ENCODE assay signal across 21 cellular contexts in genomic region chr16:48564544-48565444, GRCh38.
"Had no signal": no experiment of that assay in that cellular context is flagged by ENCODE, and none has a peak within 500 bp of the region (broad histone marks: within the 10 kb centered on the region; RNA-seq: fewer than 3 reads in every experiment).

No MANE protein-coding gene starts in this region.

- H3K4me3 ChIP-seq: coronary artery, esophagus squamous epithelium, hepatocyte, left ventricle myocardium inferior had no signal

- H3K27me3 Mint-ChIP-seq: activated CD4-positive, alpha-beta T cell treated with anti-CD3 and anti-CD28 coated beads, Interleukin-2, amount 10 ng/mL, durations not matched to agents 24 days and 14 days; central memory CD8-positive, alpha-beta T cell; memory B cell; progenitor cell of endocrine pancreas; stimulated activated naive CD8-positive, alpha-beta T cell treated with anti-CD3 and anti-CD28 coated beads, Interleukin-15, amount 100 ng/mL, for 72 hours; type B pancreatic cell had no signal

- H3K4me2 ChIP-seq: hepatocyte had no signal

- H3K9me3 Mint-ChIP-seq: activated CD4-positive, alpha-beta T cell treated with anti-CD3 and anti-CD28 coated beads, Interleukin-2, amount 10 ng/mL, durations not matched to agents 24 days and 14 days; central memory CD8-positive, alpha-beta T cell; memory B cell; stimulated activated naive CD8-positive, alpha-beta T cell treated with anti-CD3 and anti-CD28 coated beads, Interleukin-15, amount 100 ng/mL, for 72 hours had no signal

- H3K36me3 ChIP-seq: brain microvascular endothelial cell had no signal

- ATAC-seq: right cardiac atrium, WTC11 had no signal

- H3K9me3 ChIP-seq: esophagus squamous epithelium, left ventricle myocardium inferior had no signal

- H2AFZ ChIP-seq: hepatocyte had no signal

- H3K4me3 Mint-ChIP-seq: activated CD4-positive, alpha-beta T cell treated with anti-CD3 and anti-CD28 coated beads, Interleukin-2, amount 10 ng/mL, durations not matched to agents 24 days and 14 days; central memory CD8-positive, alpha-beta T cell; memory B cell; nephron; stimulated activated naive CD8-positive, alpha-beta T cell treated with anti-CD3 and anti-CD28 coated beads, Interleukin-15, amount 100 ng/mL, for 72 hours; type B pancreatic cell; WTC11 had no signal

- H3K27ac ChIP-seq: brain microvascular endothelial cell, coronary artery, esophagus squamous epithelium, hepatocyte, left ventricle myocardium inferior had no signal

- DNase-seq: activated CD4-positive, alpha-beta T cell treated with anti-CD3 and anti-CD28 coated beads, Interleukin-2, amount 10 ng/mL, durations not matched to agents 24 days and 14 days; activated CD8-positive, alpha-beta memory T cell treated with anti-CD3 and anti-CD28 coated beads for 24 hours; activated effector memory CD4-positive, alpha-beta T cell treated with Interleukin-2 at 50 U/mL for 16 hours; brain microvascular endothelial cell; effector CD4-positive, alpha-beta T cell; esophagus squamous epithelium; islet precursor cell; left ventricle myocardium inferior; right cardiac atrium; small intestine; stimulated activated CD4-positive, alpha-beta T cell treated with anti-CD3 and anti-CD28 coated beads, Interleukin-4, amount 100 ng/mL, for 4 hours; stimulated activated CD8-positive, alpha-beta memory T cell treated with anti-CD3 and anti-CD28 coated beads, Interleukin-4, amount 100 ng/mL, for 48 hours; stimulated activated naive CD8-positive, alpha-beta T cell treated with anti-CD3 and anti-CD28 coated beads, Interleukin-15, amount 100 ng/mL, for 72 hours had no signal

- H3K27ac Mint-ChIP-seq: memory B cell; nephron; progenitor cell of endocrine pancreas; stimulated activated naive CD8-positive, alpha-beta T cell treated with anti-CD3 and anti-CD28 coated beads, Interleukin-15, amount 100 ng/mL, for 72 hours; type B pancreatic cell; WTC11 had no signal

- H3K27me3 ChIP-seq: brain microvascular endothelial cell, esophagus squamous epithelium, hepatocyte had no signal
